Comparison of ENCODE assay signal across 8 cellular contexts in genomic region chr17:2030779-2031163, GRCh38. TPM values are rescaled to one million over a fixed set of nuclear protein-coding genes. Genes with fewer than 3 reads are reported as not detected.
DNase-seq lines count a peak whose midpoint lies in the region; ATAC-seq and TF ChIP-seq lines count a peak whose summit lies in the region.

No MANE protein-coding gene starts in this region.

- no peaks in the 10 kb centered on the region for H3K9me3 ChIP-seq in BE2C

- H3K9me3 Mint-ChIP-seq in activated T-cell treated with anti-CD3 and anti-CD28 coated beads, Interleukin-2, amount 50 U/mL, for 72 hours, result no peaks in the 10 kb centered on the region
- H3K9me3 Mint-ChIP-seq in stimulated activated effector memory CD8-positive, alpha-beta T cell treated with anti-CD3 and anti-CD28 coated beads, Interleukin-12 subunit alpha, Interleukin-12 subunit beta, amount 100 ng/mL, for 72 hours, result no peaks in the 10 kb centered on the region

- H3K27me3 ChIP-seq in BE2C, result peaks cover 1% of the 10 kb centered on the region

- H3K36me3 ChIP-seq in BE2C, result no peaks in the 10 kb centered on the region

- DNase-seq in BE2C (peak; percentile 78), HFF-Myc (ENCODE audit: extremely low read depth, low read depth) (no peak), left lobe of liver (ENCODE audit: low spot score) (no peak), superior temporal gyrus (ENCODE audit: extremely low spot score) (no peak), ecto neural progenitor cell (ENCODE audit: low spot score) (no peak)
- DNase-seq in activated T-cell treated with anti-CD3 and anti-CD28 coated beads, Interleukin-2, amount 50 U/mL, for 72 hours, result peak in 1 of 2 donors; percentile 54
- no peak for DNase-seq in stimulated activated effector memory CD8-positive, alpha-beta T cell treated with anti-CD3 and anti-CD28 coated beads, Interleukin-12 subunit alpha, Interleukin-12 subunit beta, amount 100 ng/mL, for 72 hours (ENCODE audit: low spot score in 2 of 2)

- peak overlapping the region; percentile 68 for H3K27ac Mint-ChIP-seq in activated T-cell treated with anti-CD3 and anti-CD28 coated beads, Interleukin-2, amount 50 U/mL, for 72 hours
- H3K27ac Mint-ChIP-seq in stimulated activated effector memory CD8-positive, alpha-beta T cell treated with anti-CD3 and anti-CD28 coated beads, Interleukin-12 subunit alpha, Interleukin-12 subunit beta, amount 100 ng/mL, for 72 hours, result peak overlapping the region; percentile 80

- H3K4me3 ChIP-seq in BE2C (ENCODE audit: low read depth, low read length) (peak overlapping the region; percentile 81), HFF-Myc (replicated peaks; ENCODE audit: low read depth, low read length) (peak overlapping the region; percentile 98), iPS-11a (ENCODE audit: low read depth, low read length) (peak overlapping the region; percentile 90)

- peaks cover 6% of the 10 kb centered on the region; the same call in 1 of the 2 replicates for H3K4me1 ChIP-seq in BE2C

- H3K27me3 Mint-ChIP-seq in activated T-cell treated with anti-CD3 and anti-CD28 coated beads, Interleukin-2, amount 50 U/mL, for 72 hours (ENCODE audit: low read depth), result peaks cover 31% of the 10 kb centered on the region

- peaks cover 25% of the 10 kb centered on the region for H3K4me1 Mint-ChIP-seq in activated T-cell treated with anti-CD3 and anti-CD28 coated beads, Interleukin-2, amount 50 U/mL, for 72 hours (ENCODE audit: low read depth)
- H3K4me1 Mint-ChIP-seq in stimulated activated effector memory CD8-positive, alpha-beta T cell treated with anti-CD3 and anti-CD28 coated beads, Interleukin-12 subunit alpha, Interleukin-12 subunit beta, amount 100 ng/mL, for 72 hours, result peaks cover 12% of the 10 kb centered on the region

- peak in 1 of 2 donors; percentile 24 for ATAC-seq in activated T-cell treated with anti-CD3 and anti-CD28 coated beads, Interleukin-2, amount 50 U/mL, for 72 hours (replicated peaks in 1 of 2)
- peak; percentile 22 for ATAC-seq in stimulated activated effector memory CD8-positive, alpha-beta T cell treated with anti-CD3 and anti-CD28 coated beads, Interleukin-12 subunit alpha, Interleukin-12 subunit beta, amount 100 ng/mL, for 72 hours
- no peak for ATAC-seq in left lobe of liver

- H3K36me3 Mint-ChIP-seq in activated T-cell treated with anti-CD3 and anti-CD28 coated beads, Interleukin-2, amount 50 U/mL, for 72 hours (ENCODE audit: insufficient read depth in 2 of 2), result peaks cover 0 to 2% of the 10 kb centered on the region in 2 donors
- H3K36me3 Mint-ChIP-seq in stimulated activated effector memory CD8-positive, alpha-beta T cell treated with anti-CD3 and anti-CD28 coated beads, Interleukin-12 subunit alpha, Interleukin-12 subunit beta, amount 100 ng/mL, for 72 hours, result peaks cover 6% of the 10 kb centered on the region

- TF ChIP-seq CTCF in BE2C (IDR thresholded peaks at IDR 0.05; ENCODE audit: low read depth, low read length), result peak; percentile 65
- TF ChIP-seq CTCF in HFF-Myc (IDR thresholded peaks at IDR 0.05; ENCODE audit: low read depth, low read length, missing control alignments), result peak; percentile 61

- H3K4me3 Mint-ChIP-seq in activated T-cell treated with anti-CD3 and anti-CD28 coated beads, Interleukin-2, amount 50 U/mL, for 72 hours, result peak overlapping the region; percentile 93 to 98
- peak overlapping the region; percentile 91 for H3K4me3 Mint-ChIP-seq in stimulated activated effector memory CD8-positive, alpha-beta T cell treated with anti-CD3 and anti-CD28 coated beads, Interleukin-12 subunit alpha, Interleukin-12 subunit beta, amount 100 ng/mL, for 72 hours

RNA-seq across cellular contexts. Expression of gene DPH1, which starts 0.8 kb away (rescaled TPM):
- 130 TPM for polyA plus RNA-seq in BE2C (2012; ENCODE audit: insufficient read depth, insufficient read length, low read depth)
- 10 to 100 TPM; 36.8 to 40.8 TPM for total RNA-seq in activated T-cell treated with anti-CD3 and anti-CD28 coated beads, Interleukin-2, amount 50 U/mL, for 72 hours
- 38.8 TPM for total RNA-seq in left lobe of liver

RNA-seq across cellular contexts. Expression of gene RTN4RL1, which starts 5.6 kb away (rescaled TPM):
- 4.8 TPM for polyA plus RNA-seq in BE2C (2012; ENCODE audit: insufficient read depth, insufficient read length, low read depth)
- total RNA-seq in activated T-cell treated with anti-CD3 and anti-CD28 coated beads, Interleukin-2, amount 50 U/mL, for 72 hours, result under 1 TPM; 0.14 to 0.21 TPM
- total RNA-seq in left lobe of liver, result 1.8 TPM

RNA-seq across cellular contexts. Expression of gene OVCA2, which starts 11.1 kb away (rescaled TPM):
- polyA plus RNA-seq in BE2C (2012; ENCODE audit: insufficient read depth, insufficient read length, low read depth), result 45.7 TPM
- total RNA-seq in activated T-cell treated with anti-CD3 and anti-CD28 coated beads, Interleukin-2, amount 50 U/mL, for 72 hours, result 10 to 100 TPM; 29.0 to 33.3 TPM
- total RNA-seq in left lobe of liver, result 15.3 TPM

RNA-seq across cellular contexts. Expression of gene HIC1, which starts 24.1 kb away (rescaled TPM):
- 1.3 TPM for polyA plus RNA-seq in BE2C (2012; ENCODE audit: insufficient read depth, insufficient read length, low read depth)
- 10 to 100 TPM; 11.7 to 21.4 TPM for total RNA-seq in activated T-cell treated with anti-CD3 and anti-CD28 coated beads, Interleukin-2, amount 50 U/mL, for 72 hours
- total RNA-seq in left lobe of liver, result 9.9 TPM
